In the genomic region with DNA sequence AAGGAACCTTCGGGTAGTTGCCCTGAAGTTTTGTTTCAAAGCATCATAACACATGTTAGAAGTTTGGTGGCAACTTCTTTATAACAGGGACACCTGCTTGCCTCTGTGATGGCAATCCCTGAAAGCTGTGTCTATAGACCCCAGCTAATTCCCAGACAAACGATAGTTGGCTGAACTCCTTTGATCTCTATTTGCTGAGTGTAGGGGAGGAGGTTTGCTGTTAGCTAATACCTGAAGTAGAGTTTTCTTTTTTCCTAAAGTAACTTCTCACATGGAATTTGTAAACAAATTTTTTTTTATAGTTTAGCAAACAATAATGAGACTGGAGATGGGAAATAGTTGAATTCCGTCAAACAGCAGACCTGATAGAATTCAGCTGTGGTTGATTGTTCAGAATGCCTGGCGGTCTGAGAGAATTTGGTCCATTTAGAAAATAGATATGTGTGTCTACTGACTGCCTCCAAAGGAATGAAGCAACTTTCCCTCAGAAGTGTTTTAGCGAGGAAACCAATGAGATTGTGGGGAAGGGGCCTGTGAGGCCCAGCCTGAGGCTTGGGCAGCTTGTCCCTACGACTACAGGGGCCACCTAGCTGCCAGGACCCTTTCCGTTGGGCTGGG, we compare ENCODE assay signal across 1 cellular context.
TF ChIP-seq lines count a peak whose summit lies in the region.

No MANE protein-coding gene starts in this region.

TF ChIP-seq in HepG2, 621 proteins besides CTCF, POLR2A, EP300 and RAD21 (continued from another document and continues in another):
- TF ChIP-seq, protein P1, sequence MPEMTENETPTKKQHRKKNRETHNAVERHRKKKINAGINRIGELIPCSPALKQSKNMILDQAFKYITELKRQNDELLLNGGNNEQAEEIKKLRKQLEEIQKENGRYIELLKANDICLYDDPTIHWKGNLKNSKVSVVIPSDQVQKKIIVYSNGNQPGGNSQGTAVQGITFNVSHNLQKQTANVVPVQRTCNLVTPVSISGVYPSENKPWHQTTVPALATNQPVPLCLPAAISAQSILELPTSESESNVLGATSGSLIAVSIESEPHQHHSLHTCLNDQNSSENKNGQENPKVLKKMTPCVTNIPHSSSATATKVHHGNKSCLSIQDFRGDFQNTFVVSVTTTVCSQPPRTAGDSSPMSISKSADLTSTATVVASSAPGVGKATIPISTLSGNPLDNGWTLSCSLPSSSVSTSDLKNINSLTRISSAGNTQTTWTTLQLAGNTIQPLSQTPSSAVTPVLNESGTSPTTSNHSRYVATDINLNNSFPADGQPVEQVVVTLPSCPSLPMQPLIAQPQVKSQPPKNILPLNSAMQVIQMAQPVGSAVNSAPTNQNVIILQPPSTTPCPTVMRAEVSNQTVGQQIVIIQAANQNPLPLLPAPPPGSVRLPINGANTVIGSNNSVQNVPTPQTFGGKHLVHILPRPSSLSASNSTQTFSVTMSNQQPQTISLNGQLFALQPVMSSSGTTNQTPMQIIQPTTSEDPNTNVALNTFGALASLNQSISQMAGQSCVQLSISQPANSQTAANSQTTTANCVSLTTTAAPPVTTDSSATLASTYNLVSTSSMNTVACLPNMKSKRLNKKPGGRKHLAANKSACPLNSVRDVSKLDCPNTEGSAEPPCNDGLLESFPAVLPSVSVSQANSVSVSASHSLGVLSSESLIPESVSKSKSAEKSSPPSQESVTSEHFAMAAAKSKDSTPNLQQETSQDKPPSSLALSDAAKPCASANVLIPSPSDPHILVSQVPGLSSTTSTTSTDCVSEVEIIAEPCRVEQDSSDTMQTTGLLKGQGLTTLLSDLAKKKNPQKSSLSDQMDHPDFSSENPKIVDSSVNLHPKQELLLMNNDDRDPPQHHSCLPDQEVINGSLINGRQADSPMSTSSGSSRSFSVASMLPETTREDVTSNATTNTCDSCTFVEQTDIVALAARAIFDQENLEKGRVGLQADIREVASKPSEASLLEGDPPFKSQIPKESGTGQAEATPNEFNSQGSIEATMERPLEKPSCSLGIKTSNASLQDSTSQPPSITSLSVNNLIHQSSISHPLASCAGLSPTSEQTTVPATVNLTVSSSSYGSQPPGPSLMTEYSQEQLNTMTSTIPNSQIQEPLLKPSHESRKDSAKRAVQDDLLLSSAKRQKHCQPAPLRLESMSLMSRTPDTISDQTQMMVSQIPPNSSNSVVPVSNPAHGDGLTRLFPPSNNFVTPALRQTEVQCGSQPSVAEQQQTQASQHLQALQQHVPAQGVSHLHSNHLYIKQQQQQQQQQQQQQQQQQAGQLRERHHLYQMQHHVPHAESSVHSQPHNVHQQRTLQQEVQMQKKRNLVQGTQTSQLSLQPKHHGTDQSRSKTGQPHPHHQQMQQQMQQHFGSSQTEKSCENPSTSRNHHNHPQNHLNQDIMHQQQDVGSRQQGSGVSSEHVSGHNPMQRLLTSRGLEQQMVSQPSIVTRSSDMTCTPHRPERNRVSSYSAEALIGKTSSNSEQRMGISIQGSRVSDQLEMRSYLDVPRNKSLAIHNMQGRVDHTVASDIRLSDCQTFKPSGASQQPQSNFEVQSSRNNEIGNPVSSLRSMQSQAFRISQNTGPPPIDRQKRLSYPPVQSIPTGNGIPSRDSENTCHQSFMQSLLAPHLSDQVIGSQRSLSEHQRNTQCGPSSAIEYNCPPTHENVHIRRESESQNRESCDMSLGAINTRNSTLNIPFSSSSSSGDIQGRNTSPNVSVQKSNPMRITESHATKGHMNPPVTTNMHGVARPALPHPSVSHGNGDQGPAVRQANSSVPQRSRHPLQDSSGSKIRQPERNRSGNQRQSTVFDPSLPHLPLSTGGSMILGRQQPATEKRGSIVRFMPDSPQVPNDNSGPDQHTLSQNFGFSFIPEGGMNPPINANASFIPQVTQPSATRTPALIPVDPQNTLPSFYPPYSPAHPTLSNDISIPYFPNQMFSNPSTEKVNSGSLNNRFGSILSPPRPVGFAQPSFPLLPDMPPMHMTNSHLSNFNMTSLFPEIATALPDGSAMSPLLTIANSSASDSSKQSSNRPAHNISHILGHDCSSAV (CRISPR knock-in tag; IDR thresholded peaks at IDR 0.05; ENCODE audit: borderline replicate concordance) = no peak
- no peak for TF ChIP-seq ZNF513 (CRISPR knock-in tag; conservative IDR thresholded peaks at IDR 0.05)
- TF ChIP-seq, protein P2, sequence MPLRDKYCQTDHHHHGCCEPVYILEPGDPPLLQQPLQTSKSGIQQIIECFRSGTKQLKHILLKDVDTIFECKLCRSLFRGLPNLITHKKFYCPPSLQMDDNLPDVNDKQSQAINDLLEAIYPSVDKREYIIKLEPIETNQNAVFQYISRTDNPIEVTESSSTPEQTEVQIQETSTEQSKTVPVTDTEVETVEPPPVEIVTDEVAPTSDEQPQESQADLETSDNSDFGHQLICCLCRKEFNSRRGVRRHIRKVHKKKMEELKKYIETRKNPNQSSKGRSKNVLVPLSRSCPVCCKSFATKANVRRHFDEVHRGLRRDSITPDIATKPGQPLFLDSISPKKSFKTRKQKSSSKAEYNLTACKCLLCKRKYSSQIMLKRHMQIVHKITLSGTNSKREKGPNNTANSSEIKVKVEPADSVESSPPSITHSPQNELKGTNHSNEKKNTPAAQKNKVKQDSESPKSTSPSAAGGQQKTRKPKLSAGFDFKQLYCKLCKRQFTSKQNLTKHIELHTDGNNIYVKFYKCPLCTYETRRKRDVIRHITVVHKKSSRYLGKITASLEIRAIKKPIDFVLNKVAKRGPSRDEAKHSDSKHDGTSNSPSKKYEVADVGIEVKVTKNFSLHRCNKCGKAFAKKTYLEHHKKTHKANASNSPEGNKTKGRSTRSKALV (CRISPR knock-in tag; IDR thresholded peaks at IDR 0.05) = no peak
- no peak for TF ChIP-seq MEF2D (CRISPR knock-in tag; IDR thresholded peaks at IDR 0.05)
- no peak for TF ChIP-seq SMARCC2 (IDR thresholded peaks at IDR 0.05)
- no peak for TF ChIP-seq ZNF670 (CRISPR knock-in tag; IDR thresholded peaks at IDR 0.05; ENCODE audit: borderline replicate concordance)
- TF ChIP-seq PAX8 (CRISPR knock-in tag; IDR thresholded peaks at IDR 0.05; ENCODE audit: borderline replicate concordance) = no peak
- TF ChIP-seq KMT2B (CRISPR knock-in tag; IDR thresholded peaks at IDR 0.05) = no peak
- TF ChIP-seq, protein P3, sequence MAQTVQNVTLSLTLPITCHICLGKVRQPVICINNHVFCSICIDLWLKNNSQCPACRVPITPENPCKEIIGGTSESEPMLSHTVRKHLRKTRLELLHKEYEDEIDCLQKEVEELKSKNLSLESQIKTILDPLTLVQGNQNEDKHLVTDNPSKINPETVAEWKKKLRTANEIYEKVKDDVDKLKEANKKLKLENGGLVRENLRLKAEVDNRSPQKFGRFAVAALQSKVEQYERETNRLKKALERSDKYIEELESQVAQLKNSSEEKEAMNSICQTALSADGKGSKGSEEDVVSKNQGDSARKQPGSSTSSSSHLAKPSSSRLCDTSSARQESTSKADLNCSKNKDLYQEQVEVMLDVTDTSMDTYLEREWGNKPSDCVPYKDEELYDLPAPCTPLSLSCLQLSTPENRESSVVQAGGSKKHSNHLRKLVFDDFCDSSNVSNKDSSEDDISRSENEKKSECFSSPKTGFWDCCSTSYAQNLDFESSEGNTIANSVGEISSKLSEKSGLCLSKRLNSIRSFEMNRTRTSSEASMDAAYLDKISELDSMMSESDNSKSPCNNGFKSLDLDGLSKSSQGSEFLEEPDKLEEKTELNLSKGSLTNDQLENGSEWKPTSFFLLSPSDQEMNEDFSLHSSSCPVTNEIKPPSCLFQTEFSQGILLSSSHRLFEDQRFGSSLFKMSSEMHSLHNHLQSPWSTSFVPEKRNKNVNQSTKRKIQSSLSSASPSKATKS (CRISPR knock-in tag; IDR thresholded peaks at IDR 0.05) = no peak
- TF ChIP-seq, protein P4, sequence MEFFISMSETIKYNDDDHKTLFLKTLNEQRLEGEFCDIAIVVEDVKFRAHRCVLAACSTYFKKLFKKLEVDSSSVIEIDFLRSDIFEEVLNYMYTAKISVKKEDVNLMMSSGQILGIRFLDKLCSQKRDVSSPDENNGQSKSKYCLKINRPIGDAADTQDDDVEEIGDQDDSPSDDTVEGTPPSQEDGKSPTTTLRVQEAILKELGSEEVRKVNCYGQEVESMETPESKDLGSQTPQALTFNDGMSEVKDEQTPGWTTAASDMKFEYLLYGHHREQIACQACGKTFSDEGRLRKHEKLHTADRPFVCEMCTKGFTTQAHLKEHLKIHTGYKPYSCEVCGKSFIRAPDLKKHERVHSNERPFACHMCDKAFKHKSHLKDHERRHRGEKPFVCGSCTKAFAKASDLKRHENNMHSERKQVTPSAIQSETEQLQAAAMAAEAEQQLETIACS (CRISPR knock-in tag; IDR thresholded peaks at IDR 0.05) = no peak
- no peak for TF ChIP-seq ZNF891 (CRISPR knock-in tag; IDR thresholded peaks at IDR 0.05)
- TF ChIP-seq NFIC (IDR thresholded peaks at IDR 0.05; ENCODE audit: low read length) = peak; percentile 84
- no peak for TF ChIP-seq SALL2 (CRISPR knock-in tag; IDR thresholded peaks at IDR 0.05)
- TF ChIP-seq GFI1 (CRISPR knock-in tag; IDR thresholded peaks at IDR 0.05; ENCODE audit: borderline replicate concordance) = no peak
- no peak for TF ChIP-seq ZFX (CRISPR knock-in tag; IDR thresholded peaks at IDR 0.05; ENCODE audit: low read depth)
- no peak for TF ChIP-seq ZNF550 (CRISPR knock-in tag; IDR thresholded peaks at IDR 0.05; ENCODE audit: borderline replicate concordance)
- TF ChIP-seq ZNF275 (CRISPR knock-in tag; IDR thresholded peaks at IDR 0.05; ENCODE audit: borderline replicate concordance) = no peak
- TF ChIP-seq TMF1 (CRISPR knock-in tag; IDR thresholded peaks at IDR 0.05; ENCODE audit: low read depth) = no peak
- no peak for TF ChIP-seq ZNF530 (CRISPR knock-in tag; IDR thresholded peaks at IDR 0.05; ENCODE audit: low read depth)
- TF ChIP-seq DMAP1 (CRISPR knock-in tag; IDR thresholded peaks at IDR 0.05) = no peak
- TF ChIP-seq ZNF337 (CRISPR knock-in tag; IDR thresholded peaks at IDR 0.05; ENCODE audit: borderline replicate concordance, low read depth) = no peak
- no peak for TF ChIP-seq ZBTB8A (CRISPR knock-in tag; IDR thresholded peaks at IDR 0.05; ENCODE audit: borderline replicate concordance, low read depth)
- no peak for TF ChIP-seq RBM22 (optimal IDR thresholded peaks at IDR 0.05; ENCODE audit: low read length)
- TF ChIP-seq MTF1 (CRISPR knock-in tag; IDR thresholded peaks at IDR 0.05) = no peak
- TF ChIP-seq, protein P5, sequence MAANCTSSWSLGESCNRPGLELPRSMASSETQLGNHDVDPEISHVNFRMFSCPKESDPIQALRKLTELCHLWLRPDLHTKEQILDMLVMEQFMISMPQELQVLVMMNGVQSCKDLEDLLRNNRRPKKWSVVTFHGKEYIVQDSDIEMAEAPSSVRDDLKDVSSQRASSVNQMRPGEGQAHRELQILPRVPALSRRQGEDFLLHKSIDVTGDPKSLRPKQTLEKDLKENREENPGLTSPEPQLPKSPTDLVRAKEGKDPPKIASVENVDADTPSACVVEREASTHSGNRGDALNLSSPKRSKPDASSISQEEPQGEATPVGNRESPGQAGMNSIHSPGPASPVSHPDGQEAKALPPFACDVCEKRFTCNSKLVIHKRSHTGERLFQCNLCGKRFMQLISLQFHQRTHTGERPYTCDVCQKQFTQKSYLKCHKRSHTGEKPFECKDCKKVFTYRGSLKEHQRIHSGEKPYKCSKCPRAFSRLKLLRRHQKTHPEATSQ (CRISPR knock-in tag; IDR thresholded peaks at IDR 0.05; ENCODE audit: borderline replicate concordance) = no peak
- TF ChIP-seq PHF5A (CRISPR knock-in tag; IDR thresholded peaks at IDR 0.05; ENCODE audit: low read depth, unreplicated experiment) = no peak
- no peak for TF ChIP-seq PRDM4 (CRISPR knock-in tag; IDR thresholded peaks at IDR 0.05; ENCODE audit: borderline replicate concordance)
- TF ChIP-seq, protein P6, sequence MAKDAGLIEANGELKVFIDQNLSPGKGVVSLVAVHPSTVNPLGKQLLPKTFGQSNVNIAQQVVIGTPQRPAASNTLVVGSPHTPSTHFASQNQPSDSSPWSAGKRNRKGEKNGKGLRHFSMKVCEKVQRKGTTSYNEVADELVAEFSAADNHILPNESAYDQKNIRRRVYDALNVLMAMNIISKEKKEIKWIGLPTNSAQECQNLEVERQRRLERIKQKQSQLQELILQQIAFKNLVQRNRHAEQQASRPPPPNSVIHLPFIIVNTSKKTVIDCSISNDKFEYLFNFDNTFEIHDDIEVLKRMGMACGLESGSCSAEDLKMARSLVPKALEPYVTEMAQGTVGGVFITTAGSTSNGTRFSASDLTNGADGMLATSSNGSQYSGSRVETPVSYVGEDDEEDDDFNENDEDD (CRISPR knock-in tag; IDR thresholded peaks at IDR 0.05; ENCODE audit: borderline replicate concordance) = no peak
- no peak for TF ChIP-seq KDM5A (IDR thresholded peaks at IDR 0.05; ENCODE audit: borderline replicate concordance, low read length)
- TF ChIP-seq, protein P7, sequence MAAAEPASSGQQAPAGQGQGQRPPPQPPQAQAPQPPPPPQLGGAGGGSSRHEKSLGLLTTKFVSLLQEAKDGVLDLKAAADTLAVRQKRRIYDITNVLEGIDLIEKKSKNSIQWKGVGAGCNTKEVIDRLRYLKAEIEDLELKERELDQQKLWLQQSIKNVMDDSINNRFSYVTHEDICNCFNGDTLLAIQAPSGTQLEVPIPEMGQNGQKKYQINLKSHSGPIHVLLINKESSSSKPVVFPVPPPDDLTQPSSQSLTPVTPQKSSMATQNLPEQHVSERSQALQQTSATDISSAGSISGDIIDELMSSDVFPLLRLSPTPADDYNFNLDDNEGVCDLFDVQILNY (CRISPR knock-in tag; conservative IDR thresholded peaks at IDR 0.05) = no peak
